ENCODE assay signal across 9 cellular contexts in genomic region chr4:173420324-173420752, GRCh38. TPM values are rescaled to one million over a fixed set of nuclear protein-coding genes. Genes with fewer than 3 reads are reported as not detected.
DNase-seq lines count a peak whose midpoint lies in the region; ATAC-seq and TF ChIP-seq lines count a peak whose summit lies in the region.
"Had no signal": no experiment of that assay in that cellular context is flagged by ENCODE, and none has a peak within 500 bp of the region (broad histone marks: within the 10 kb centered on the region; RNA-seq: fewer than 3 reads in every experiment).

No MANE protein-coding gene starts in this region.

- no peaks in the 10 kb centered on the region for H4K20me1 ChIP-seq in OCI-LY1 (ENCODE audit: insufficient read depth, low read length)
- no peaks in the 10 kb centered on the region for H4K20me1 ChIP-seq in osteoblast (ENCODE audit: insufficient read depth, low read length)

- H3K9ac ChIP-seq in OCI-LY1 (ENCODE audit: low read length) (no peak overlapping the region), endodermal cell (ENCODE audit: extremely low read depth, low read length, poor library complexity, severe bottlenecking) (no peak overlapping the region)

- no peaks in the 10 kb centered on the region for H3F3A ChIP-seq in OCI-LY1 (ENCODE audit: insufficient read depth, low read length)

- no peaks in the 10 kb centered on the region for H3K9me2 ChIP-seq in OCI-LY1 (ENCODE audit: low read depth, low read length)

- H3K36me3 ChIP-seq in OCI-LY1 (ENCODE audit: insufficient read depth, low read length) = no peaks in the 10 kb centered on the region
- no peaks in the 10 kb centered on the region for H3K36me3 ChIP-seq in endodermal cell (ENCODE audit: control insufficient read depth, insufficient read depth, low read length)
- no peaks in the 10 kb centered on the region for H3K36me3 ChIP-seq in osteoblast (ENCODE audit: insufficient read depth, low read length)

- H3K9me3 Mint-ChIP-seq in HFFc6 (no peaks in the 10 kb centered on the region), endodermal cell (no peaks in the 10 kb centered on the region)

- in situ Hi-C loops in G401 (cut with HindIII; ENCODE audit: low sequenced_read_pairs) = no loop called here

- H3K4me1 Mint-ChIP-seq in HFFc6 (ENCODE audit: low read depth) (peaks cover 45% of the 10 kb centered on the region), endodermal cell (no peaks in the 10 kb centered on the region)

- 80% methylated on average over 4 of the region's 4 CpGs; no CpG with 5 or more reads in 1 of the 2 experiments for WGBS in endodermal cell (ENCODE audit: insufficient coverage in 1 of 2, insufficient read length in 1 of 2), 2 experiments

- no peak overlapping the region for H2AFZ ChIP-seq in OCI-LY1 (ENCODE audit: low read length)
- peak overlapping the region; percentile 20 for H2AFZ ChIP-seq in osteoblast (ENCODE audit: low read length)

- H3K27ac Mint-ChIP-seq in HFFc6 (no peak overlapping the region), endodermal cell (no peak overlapping the region)

- H3K4me3 ChIP-seq in OCI-LY1 (ENCODE audit: low read depth, low read length, poor library complexity, severe bottlenecking) (no peak overlapping the region), endodermal cell (ENCODE audit: low read length) (no peak overlapping the region), osteoblast (ENCODE audit: insufficient read depth, low read length) (peak overlapping the region; percentile 45)
- H3K4me3 ChIP-seq: SK-N-MC had no signal

- ATAC-seq in GM21529 (IDR thresholded peaks at IDR 0.05; ENCODE audit: unreplicated experiment) = no peak

- H3K27me3 ChIP-seq in OCI-LY1 (ENCODE audit: insufficient read depth, low read length) (no peaks in the 10 kb centered on the region), endodermal cell (ENCODE audit: control insufficient read depth, insufficient read depth, low read length, poor library complexity, severe bottlenecking) (no peaks in the 10 kb centered on the region), osteoblast (ENCODE audit: insufficient read depth, low read length) (no peaks in the 10 kb centered on the region)

- no peaks in the 10 kb centered on the region for H3K79me2 ChIP-seq in OCI-LY1 (ENCODE audit: insufficient read depth, low read length)
- no peaks in the 10 kb centered on the region for H3K79me2 ChIP-seq in osteoblast (ENCODE audit: insufficient read depth, low read length)

- TF ChIP-seq CTCF in HFFc6 (IDR thresholded peaks at IDR 0.05) = peak; percentile 82
- TF ChIP-seq CTCF in OCI-LY1 (IDR thresholded peaks at IDR 0.05; ENCODE audit: low read length) = peak; percentile 53
- peak; percentile 79 for TF ChIP-seq CTCF in endodermal cell (conservative IDR thresholded peaks at IDR 0.05)
- TF ChIP-seq CTCF in osteoblast (IDR thresholded peaks at IDR 0.05; ENCODE audit: extremely low read depth, low read depth, low read length) = peak; percentile 69

- H3K9me3 ChIP-seq in OCI-LY1 (ENCODE audit: low read length) (no peaks in the 10 kb centered on the region), endodermal cell (ENCODE audit: control insufficient read depth, low read length) (no peaks in the 10 kb centered on the region), osteoblast (ENCODE audit: low read depth, low read length) (no peaks in the 10 kb centered on the region)

- DNase-seq in G401 (ENCODE audit: low spot score) (peak; percentile 58), HFFc6 (peak; percentile 16), endodermal cell (no peak), osteoblast (ENCODE audit: insufficient read length, low spot score, missing footprints) (no peak)
- no peak for DNase-seq in activated naive CD4-positive, alpha-beta T cell treated with anti-CD3 and anti-CD28 coated beads, Interleukin-2, amount 50 U/mL, for 16 hours
- DNase-seq in stimulated activated CD4-positive, alpha-beta T cell treated with anti-CD3 and anti-CD28 coated beads, Interleukin-15, amount 100 ng/mL, for 24 hours = no peak

- H3K4me1 ChIP-seq in OCI-LY1 (ENCODE audit: insufficient read depth, low read length, severe bottlenecking) (no peaks in the 10 kb centered on the region), endodermal cell (ENCODE audit: control insufficient read depth, insufficient read depth, low read length) (no peaks in the 10 kb centered on the region), osteoblast (ENCODE audit: insufficient read depth, low read length) (peaks cover 32% of the 10 kb centered on the region)

- H3K4me3 Mint-ChIP-seq in HFFc6 (peak overlapping the region; percentile 56; the same call in 1 of the 2 replicates), endodermal cell (no peak overlapping the region)

- H3K4me2 ChIP-seq in OCI-LY1 (ENCODE audit: low read length) (no peak overlapping the region), osteoblast (ENCODE audit: insufficient read depth, low read length) (peak overlapping the region; percentile 64)

- H3K36me3 Mint-ChIP-seq in HFFc6 (ENCODE audit: low read depth) = no peaks in the 10 kb centered on the region
- H3K36me3 Mint-ChIP-seq in endodermal cell (ENCODE audit: low read depth) = no peaks in the 10 kb centered on the region

- no peaks in the 10 kb centered on the region; the same call in 1 of the 2 replicates for H3K27me3 Mint-ChIP-seq in HFFc6 (ENCODE audit: insufficient read depth)
- H3K27me3 Mint-ChIP-seq in endodermal cell (ENCODE audit: insufficient read depth) = peaks cover 5% of the 10 kb centered on the region

- no peak overlapping the region for H3K27ac ChIP-seq in OCI-LY1 (ENCODE audit: low read depth, low read length, poor library complexity, severe bottlenecking)
- no peak overlapping the region for H3K27ac ChIP-seq in endodermal cell (ENCODE audit: low read depth, low read length)
- no peak overlapping the region for H3K27ac ChIP-seq in osteoblast (ENCODE audit: low read depth, low read length)
- H3K27ac ChIP-seq: SK-N-MC had no signal

RNA-seq across cellular contexts. Expression of gene SCRG1, which starts 21.4 kb away (rescaled TPM):
- not detected in 2 replicates for total RNA-seq in G401 (2014; rRNA removed; shearing (Covaris generic))
- not detected for total RNA-seq in HFFc6 (2021; fragmentation: NEBNext Ultra II Directional; extraction: Animal tissue kit (Norgen Biotek cat#: 25700))
- total RNA-seq in endodermal cell (not detected), osteoblast (0.88 and 7.6 TPM in 2 replicates)
- 6.9 TPM for polyA plus RNA-seq in endodermal cell (2013, experiment 1 of 2)
- 6.2 TPM for polyA plus RNA-seq in endodermal cell (2013, experiment 2 of 2)

RNA-seq across cellular contexts. Expression of gene SAP30, which starts 49.6 kb away (rescaled TPM):
- 34.0 and 37.1 TPM in 2 replicates for total RNA-seq in G401 (2014; rRNA removed; shearing (Covaris generic))
- 10 to 100 TPM in 5 of 6 experiments, 1 to 10 TPM in 1; 9.3 to 17.0 (median 14.2) TPM for total RNA-seq in HFFc6 (2021; fragmentation: NEBNext Ultra II Directional; extraction: Animal tissue kit (Norgen Biotek cat#: 25700))
- 10 to 100 TPM in 1 of 2 donors, 1 to 10 TPM in 1; 8.7 to 10.8 TPM for total RNA-seq in endodermal cell
- polyA plus RNA-seq in endodermal cell (2013, experiment 1 of 2) = 39.1 TPM
- polyA plus RNA-seq in endodermal cell (2013, experiment 2 of 2) = 38.3 TPM
- 22.1 and 25.3 TPM in 2 replicates for total RNA-seq in osteoblast

Comparison
In these comparisons a context has a peak if more than half of its experiments do, and no peak if none do; other contexts are left out.
1. DNase-seq: peak in G401 (single experiment) and HFFc6 (single experiment); none in endodermal cell (single experiment), osteoblast (single experiment), activated naive CD4-positive, alpha-beta T cell treated with anti-CD3 and anti-CD28 coated beads, Interleukin-2, amount 50 U/mL, for 16 hours (single experiment) and stimulated activated CD4-positive, alpha-beta T cell treated with anti-CD3 and anti-CD28 coated beads, Interleukin-15, amount 100 ng/mL, for 24 hours (single experiment).
2. Peak in every context shown above with its lines, with median percentiles within 50 percentile points of each other: CTCF ChIP-seq.